ENCODE assay signal across 8 cellular contexts in genomic region chr15:31870336-31871158, GRCh38. TPM values are rescaled to one million over a fixed set of nuclear protein-coding genes. Genes with fewer than 3 reads are reported as not detected.
DNase-seq lines count a peak whose midpoint lies in the region; ATAC-seq and TF ChIP-seq lines count a peak whose summit lies in the region.

OTUD7A (minus strand) TSS chr15:31870673.

- TF ChIP-seq CTCF in GM06990 (IDR thresholded peaks at IDR 0.05; ENCODE audit: insufficient read depth, low read length, poor library complexity, severe bottlenecking) = no peak
- TF ChIP-seq CTCF in HFFc6 (IDR thresholded peaks at IDR 0.05) = no peak
- TF ChIP-seq CTCF in parathyroid adenoma (IDR thresholded peaks at IDR 0.05) = no peak
- peak in 1 of 6 experiments; percentile 10 for TF ChIP-seq CTCF in thyroid gland (IDR thresholded peaks at IDR 0.05)

- H3K9me3 Mint-ChIP-seq in HFFc6 = no peaks in the 10 kb centered on the region
- H3K9me3 Mint-ChIP-seq in activated naive CD8-positive, alpha-beta T cell treated with anti-CD3 and anti-CD28 coated beads, Interleukin-2, amount 10 ng/mL, durations not matched to agents 7 days and 5 days = no peaks in the 10 kb centered on the region

- H3K4me1 ChIP-seq in parathyroid adenoma = peaks cover 2% of the 10 kb centered on the region
- H3K4me1 ChIP-seq in thyroid gland = peaks cover 0 to 13% of the 10 kb centered on the region in 2 donors

- peak; percentile 84 for ATAC-seq in activated naive CD8-positive, alpha-beta T cell treated with anti-CD3 and anti-CD28 coated beads, Interleukin-2, amount 10 ng/mL, durations not matched to agents 7 days and 5 days (ENCODE audit: low read depth)

- peak within 1 kb of the TSS; percentile 2; the same call in 1 of the 2 replicates for H3K27ac Mint-ChIP-seq in HFFc6
- H3K27ac Mint-ChIP-seq in activated naive CD8-positive, alpha-beta T cell treated with anti-CD3 and anti-CD28 coated beads, Interleukin-2, amount 10 ng/mL, durations not matched to agents 7 days and 5 days = peak within 1 kb of the TSS; percentile 36

- H3K4me2 ChIP-seq in parathyroid adenoma (ENCODE audit: low read length) = peak within 1 kb of the TSS; percentile 63

- TF ChIP-seq POLR2A in thyroid gland (IDR thresholded peaks at IDR 0.05) = peak in 1 of 2 donors; percentile 62

- H3K27me3 Mint-ChIP-seq in HFFc6 (ENCODE audit: insufficient read depth) = peaks cover 3% of the 10 kb centered on the region; the same call in 1 of the 2 replicates
- H3K27me3 Mint-ChIP-seq in activated naive CD8-positive, alpha-beta T cell treated with anti-CD3 and anti-CD28 coated beads, Interleukin-2, amount 10 ng/mL, durations not matched to agents 7 days and 5 days = peaks cover 34% of the 10 kb centered on the region

- peaks cover 7% of the 10 kb centered on the region for H3K4me1 Mint-ChIP-seq in HFFc6 (ENCODE audit: low read depth)
- peaks cover 4% of the 10 kb centered on the region for H3K4me1 Mint-ChIP-seq in activated naive CD8-positive, alpha-beta T cell treated with anti-CD3 and anti-CD28 coated beads, Interleukin-2, amount 10 ng/mL, durations not matched to agents 7 days and 5 days

- DNase-seq in GM06990 (ENCODE audit: extremely low read depth, insufficient read length) (peak; percentile 85), HFFc6 (peak; percentile 25), NCI-H1048 (lab: John Stamatoyannopoulos, UW) (peak; percentile 55), SKM-1 treated with dmso at 0.1 percent for 144 hours (lab: John Stamatoyannopoulos, UW; ENCODE audit: unreplicated experiment) (peak; percentile 67), cardiac septum (ENCODE audit: low spot score) (peak; percentile 91), thyroid gland (peak; percentile 82)
- peak; percentile 93 for DNase-seq in activated naive CD8-positive, alpha-beta T cell treated with anti-CD3 and anti-CD28 coated beads, Interleukin-2, amount 10 ng/mL, durations not matched to agents 7 days and 5 days

- no peak within 1 kb of the TSS for H3K9ac ChIP-seq in parathyroid adenoma

- H3K79me2 ChIP-seq in parathyroid adenoma = peaks cover 8% of the 10 kb centered on the region

- H3K27me3 ChIP-seq in GM06990 (replicated peaks; ENCODE audit: control insufficient read depth, insufficient read depth, low read length) = no peaks in the 10 kb centered on the region; the same call in 1 of the 2 replicates
- H3K27me3 ChIP-seq in parathyroid adenoma (ENCODE audit: control insufficient read depth, insufficient read depth, low read length) = no peaks in the 10 kb centered on the region
- H3K27me3 ChIP-seq in thyroid gland = no peaks in the 10 kb centered on the region

- peak within 1 kb of the TSS; percentile 87 for H3K4me3 Mint-ChIP-seq in HFFc6
- H3K4me3 Mint-ChIP-seq in activated naive CD8-positive, alpha-beta T cell treated with anti-CD3 and anti-CD28 coated beads, Interleukin-2, amount 10 ng/mL, durations not matched to agents 7 days and 5 days = peak within 1 kb of the TSS; percentile 89

- peak within 1 kb of the TSS; percentile 89 for H2AFZ ChIP-seq in parathyroid adenoma

- 0 to 2% methylated on average over 8 to 21 of the region's 120 CpGs for WGBS in thyroid gland, 2 donors

- no peaks in the 10 kb centered on the region for H3K36me3 ChIP-seq in GM06990 (ENCODE audit: control insufficient read depth, insufficient read depth, low read length)
- H3K36me3 ChIP-seq in parathyroid adenoma (ENCODE audit: control insufficient read depth, insufficient read depth, low read length) = no peaks in the 10 kb centered on the region
- no peaks in the 10 kb centered on the region for H3K36me3 ChIP-seq in thyroid gland

- intact Hi-C loops in cardiac septum (cut with DNase I) = no loop called here
- intact Hi-C loops in thyroid gland (cut with DNase I) = no loop called here

- peak within 1 kb of the TSS; percentile 49 for H3K27ac ChIP-seq in parathyroid adenoma
- H3K27ac ChIP-seq in thyroid gland = peak within 1 kb of the TSS; percentile 56 to 69 (median 58)

- no peaks in the 10 kb centered on the region for H3K36me3 Mint-ChIP-seq in HFFc6 (ENCODE audit: low read depth)
- H3K36me3 Mint-ChIP-seq in activated naive CD8-positive, alpha-beta T cell treated with anti-CD3 and anti-CD28 coated beads, Interleukin-2, amount 10 ng/mL, durations not matched to agents 7 days and 5 days = no peaks in the 10 kb centered on the region

- no peaks in the 10 kb centered on the region for H3K9me3 ChIP-seq in parathyroid adenoma (ENCODE audit: control insufficient read depth, low read length)
- H3K9me3 ChIP-seq in thyroid gland = no peaks in the 10 kb centered on the region

- POLR2A ChIA-PET in activated naive CD8-positive, alpha-beta T cell treated with anti-CD3 and anti-CD28 coated beads, Interleukin-2, amount 10 ng/mL, durations not matched to agents 7 days and 5 days (lab: Charles Lee) = no interaction called here

- H3K4me3 ChIP-seq in GM06990 (replicated peaks; ENCODE audit: low read depth, low read length) (peak within 1 kb of the TSS; percentile 68), parathyroid adenoma (ENCODE audit: low read depth, low read length) (peak within 1 kb of the TSS; percentile 50), thyroid gland (replicated peaks in 1 of 3) (peak within 1 kb of the TSS; percentile 23 to 37 (median 29))

RNA-seq across cellular contexts. Expression of gene OTUD7A, which starts in this region (rescaled TPM):
- under 1 TPM; 0.05 to 0.74 (median 0.36) TPM for total RNA-seq in HFFc6 (2021; fragmentation: NEBNext Ultra II Directional; extraction: Animal tissue kit (Norgen Biotek cat#: 25700))
- total RNA-seq in activated naive CD8-positive, alpha-beta T cell treated with anti-CD3 and anti-CD28 coated beads, Interleukin-2, amount 10 ng/mL, durations not matched to agents 7 days and 5 days = 1 to 10 TPM; 3.3 to 3.4 TPM
- total RNA-seq in cardiac septum = 1.3 TPM
- total RNA-seq in thyroid gland = 10 to 100 TPM in 2 of 4 donors, 1 to 10 TPM in 2; 6.8 to 17.5 (median 9.4) TPM

Comparison
In these comparisons a context has a peak if more than half of its experiments do, and no peak if none do; other contexts are left out.
1. Peak in every context shown above with its lines: DNase-seq, ATAC-seq, H3K4me3 ChIP-seq and H3K27ac ChIP-seq.
2. Peak in DNase-seq in HFFc6; RNA of the gene not detected or under 1 TPM.
3. DNase-seq: peak in every context shown above with its lines; median percentile 93 in activated naive CD8-positive, alpha-beta T cell treated with anti-CD3 and anti-CD28 coated beads, Interleukin-2, amount 10 ng/mL, durations not matched to agents 7 days and 5 days; 91 in cardiac septum; 85 in GM06990; 82 in thyroid gland; 67 in SKM-1 treated with dmso at 0.1 percent for 144 hours; 55 in NCI-H1048; 25 in HFFc6.